ENCODE assay signal across 10 cellular contexts in the genomic region with DNA sequence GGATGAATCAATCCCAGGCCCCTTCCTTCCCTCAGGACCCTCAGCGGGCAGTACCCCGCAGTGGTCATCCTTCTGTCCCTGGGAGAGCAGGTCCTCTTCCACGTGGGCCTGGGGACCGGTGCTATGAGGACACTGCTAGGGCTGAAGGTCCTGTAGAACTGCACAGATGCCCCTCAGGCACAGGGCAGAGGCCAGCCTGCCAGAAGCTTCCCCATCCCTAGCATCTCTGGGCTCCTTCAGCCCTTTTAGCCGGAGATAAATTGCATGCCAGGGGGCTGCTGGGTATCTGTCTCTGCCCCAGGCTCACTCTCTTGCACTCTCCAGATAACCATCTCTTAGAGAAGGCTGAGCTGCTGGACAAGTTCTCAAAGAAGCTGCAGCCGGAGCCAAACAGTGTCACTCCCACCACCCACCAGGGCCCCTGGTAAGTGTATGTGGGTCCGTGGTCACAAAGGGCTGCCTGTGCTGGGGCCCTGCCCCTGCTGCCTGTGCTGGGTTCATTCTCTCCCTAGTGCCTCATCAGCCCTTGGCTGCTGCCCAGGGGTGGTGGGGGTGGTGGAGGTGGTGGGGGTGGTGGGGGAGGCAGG. TPM values are rescaled to one million over a fixed set of nuclear protein-coding genes. Genes with fewer than 3 reads are reported as not detected.
DNase-seq lines count a peak whose midpoint lies in the region; ATAC-seq and TF ChIP-seq lines count a peak whose summit lies in the region.
"Had no signal": no experiment of that assay in that cellular context is flagged by ENCODE, and none has a peak within 500 bp of the region (broad histone marks: within the 10 kb centered on the region; RNA-seq: fewer than 3 reads in every experiment).

No MANE protein-coding gene starts in this region.

- peaks cover 46% of the 10 kb centered on the region for H3K4me1 Mint-ChIP-seq in activated T-helper 1 cell treated with anti-CD3 and anti-CD28 coated beads, Interleukin-12 subunit alpha, Interleukin-12 subunit beta, Interleukin-2, Interleukin-4 antibody, amounts not matched to agents 30 ng/mL and 10 ng/mL and 1 ng/mL, durations not matched to agents 14 hours and 24 hours and 36 hours (ENCODE audit: low read depth)
- peaks cover 32% of the 10 kb centered on the region for H3K4me1 Mint-ChIP-seq in neural crest cell
- H3K4me1 Mint-ChIP-seq in neural progenitor cell: peaks cover 36% of the 10 kb centered on the region

- H3K36me3 Mint-ChIP-seq in activated T-helper 1 cell treated with anti-CD3 and anti-CD28 coated beads, Interleukin-12 subunit alpha, Interleukin-12 subunit beta, Interleukin-2, Interleukin-4 antibody, amounts not matched to agents 30 ng/mL and 10 ng/mL and 1 ng/mL, durations not matched to agents 14 hours and 24 hours and 36 hours (ENCODE audit: low read depth): peaks cover 45% of the 10 kb centered on the region
- H3K36me3 Mint-ChIP-seq in neural crest cell (ENCODE audit: low read depth) (peaks cover 7% of the 10 kb centered on the region), neural progenitor cell (peaks cover 3% of the 10 kb centered on the region)

- H3K4me3 Mint-ChIP-seq in activated T-helper 1 cell treated with anti-CD3 and anti-CD28 coated beads, Interleukin-12 subunit alpha, Interleukin-12 subunit beta, Interleukin-2, Interleukin-4 antibody, amounts not matched to agents 30 ng/mL and 10 ng/mL and 1 ng/mL, durations not matched to agents 14 hours and 24 hours and 36 hours: peak overlapping the region; percentile 99
- H3K4me3 Mint-ChIP-seq in neural crest cell (peak overlapping the region; percentile 59), neural progenitor cell (no peak overlapping the region)

- no peaks in the 10 kb centered on the region for H3K9me3 Mint-ChIP-seq in activated T-helper 1 cell treated with anti-CD3 and anti-CD28 coated beads, Interleukin-12 subunit alpha, Interleukin-12 subunit beta, Interleukin-2, Interleukin-4 antibody, amounts not matched to agents 30 ng/mL and 10 ng/mL and 1 ng/mL, durations not matched to agents 14 hours and 24 hours and 36 hours
- H3K9me3 Mint-ChIP-seq in neural crest cell: no peaks in the 10 kb centered on the region
- H3K9me3 Mint-ChIP-seq in neural progenitor cell: no peaks in the 10 kb centered on the region

- no peak for TF ChIP-seq CTCF in DOHH2 (IDR thresholded peaks at IDR 0.05; ENCODE audit: low read depth, low read length, poor library complexity, severe bottlenecking)
- no peak for TF ChIP-seq CTCF in neural crest cell (conservative IDR thresholded peaks at IDR 0.05)
- no peak for TF ChIP-seq CTCF in neural progenitor cell (IDR thresholded peaks at IDR 0.05)

- H3K79me2 ChIP-seq in DOHH2 (ENCODE audit: control insufficient read depth, low read length) (peaks cover 62% of the 10 kb centered on the region), neural progenitor cell (ENCODE audit: low read depth) (peaks cover 4% of the 10 kb centered on the region)

- no peak overlapping the region for H3K9ac ChIP-seq in neural progenitor cell

- H3K9me2 ChIP-seq in DOHH2 (replicated peaks; ENCODE audit: control insufficient read depth, low read length): no peaks in the 10 kb centered on the region

- H3K27ac ChIP-seq in DOHH2 (ENCODE audit: low read depth, low read length) (peak overlapping the region; percentile 77), KOPT-K1 (ENCODE audit: low read depth, low read length, poor library complexity, severe bottlenecking) (peak overlapping the region; percentile 87), neural progenitor cell (no peak overlapping the region)

- H3K4me3 ChIP-seq in DOHH2 (ENCODE audit: low read length) (peak overlapping the region; percentile 79), neural progenitor cell (no peak overlapping the region)

- H3K27ac Mint-ChIP-seq in activated T-helper 1 cell treated with anti-CD3 and anti-CD28 coated beads, Interleukin-12 subunit alpha, Interleukin-12 subunit beta, Interleukin-2, Interleukin-4 antibody, amounts not matched to agents 30 ng/mL and 10 ng/mL and 1 ng/mL, durations not matched to agents 14 hours and 24 hours and 36 hours: peak overlapping the region; percentile 98
- no peak overlapping the region for H3K27ac Mint-ChIP-seq in neural crest cell (ENCODE audit: unreplicated experiment)
- H3K27ac Mint-ChIP-seq in neural progenitor cell: no peak overlapping the region

- H3F3A ChIP-seq in DOHH2 (ENCODE audit: control insufficient read depth, insufficient read depth) (no peaks in the 10 kb centered on the region; the same call in 1 of the 2 replicates), neural progenitor cell (ENCODE audit: low read depth) (peaks cover 19% of the 10 kb centered on the region)

- ATAC-seq in GM21360 (IDR thresholded peaks at IDR 0.05; ENCODE audit: unreplicated experiment) (no peak), HG03280 (IDR thresholded peaks at IDR 0.05; ENCODE audit: unreplicated experiment) (no peak)

- intact Hi-C loops in activated T-helper 1 cell treated with anti-CD3 and anti-CD28 coated beads, Interleukin-12 subunit alpha, Interleukin-12 subunit beta, Interleukin-2, Interleukin-4 antibody, amounts not matched to agents 30 ng/mL and 10 ng/mL and 1 ng/mL, durations not matched to agents 14 hours and 24 hours and 36 hours (cut with micrococcal nuclease): loop anchor here (10.0 kb wide), 1 partner anchor 712 kb away; the partner anchor contains the start of genes LAMTOR1 and TOMT

- no peaks in the 10 kb centered on the region for H3K27me3 Mint-ChIP-seq in activated T-helper 1 cell treated with anti-CD3 and anti-CD28 coated beads, Interleukin-12 subunit alpha, Interleukin-12 subunit beta, Interleukin-2, Interleukin-4 antibody, amounts not matched to agents 30 ng/mL and 10 ng/mL and 1 ng/mL, durations not matched to agents 14 hours and 24 hours and 36 hours (ENCODE audit: insufficient read depth)
- no peaks in the 10 kb centered on the region for H3K27me3 Mint-ChIP-seq in neural crest cell (ENCODE audit: low read depth)
- peaks cover 12% of the 10 kb centered on the region for H3K27me3 Mint-ChIP-seq in neural progenitor cell (ENCODE audit: insufficient read depth, low read depth)

- H2AFZ ChIP-seq in neural progenitor cell (replicated peaks): no peak overlapping the region

- DNase-seq in activated T-helper 1 cell treated with anti-CD3 and anti-CD28 coated beads, Interleukin-12 subunit alpha, Interleukin-12 subunit beta, Interleukin-2, Interleukin-4 antibody, amounts not matched to agents 30 ng/mL and 10 ng/mL and 1 ng/mL, durations not matched to agents 14 hours and 24 hours and 36 hours (ENCODE audit: low spot score): no peak
- DNase-seq in neural crest cell (ENCODE audit: low read depth, low spot score) (no peak), neural progenitor cell (ENCODE audit: low spot score) (no peak), DMS153 (lab: John Stamatoyannopoulos, UW) (no peak)
- DNase-seq: NCI-H345, T-helper 9 cell had no signal

- H3K36me3 ChIP-seq in DOHH2 (ENCODE audit: control insufficient read depth, low read length) (peaks cover 76% of the 10 kb centered on the region), KOPT-K1 (ENCODE audit: insufficient read depth, low read length) (peaks cover 51% of the 10 kb centered on the region), neural progenitor cell (no peaks in the 10 kb centered on the region)

- H3K4me1 ChIP-seq in DOHH2 (ENCODE audit: control insufficient read depth, low read length) (peaks cover 25% of the 10 kb centered on the region), neural progenitor cell (peaks cover 21% of the 10 kb centered on the region)

- H3K4me2 ChIP-seq in DOHH2 (ENCODE audit: low read length): peak overlapping the region; percentile 84
- no peak overlapping the region for H3K4me2 ChIP-seq in neural progenitor cell

- H3K27me3 ChIP-seq in DOHH2 (ENCODE audit: control insufficient read depth, low read length): no peaks in the 10 kb centered on the region
- peaks cover 13% of the 10 kb centered on the region for H3K27me3 ChIP-seq in neural progenitor cell

- H4K20me1 ChIP-seq in DOHH2 (ENCODE audit: control insufficient read depth, insufficient read depth, low read depth, low read length): no peaks in the 10 kb centered on the region
- H4K20me1 ChIP-seq in neural progenitor cell (ENCODE audit: low read depth): no peaks in the 10 kb centered on the region

- no peaks in the 10 kb centered on the region for H3K9me3 ChIP-seq in DOHH2 (ENCODE audit: control insufficient read depth, insufficient read depth, low read length)
- no peaks in the 10 kb centered on the region for H3K9me3 ChIP-seq in KOPT-K1 (ENCODE audit: insufficient read depth, low read length, poor library complexity, severe bottlenecking)
- no peaks in the 10 kb centered on the region for H3K9me3 ChIP-seq in neural progenitor cell (ENCODE audit: low read depth)

RNA-seq across cellular contexts. Expression of gene ATG16L2, which starts 2.3 kb away (rescaled TPM):
- total RNA-seq in activated T-helper 1 cell treated with anti-CD3 and anti-CD28 coated beads, Interleukin-12 subunit alpha, Interleukin-12 subunit beta, Interleukin-2, Interleukin-4 antibody, amounts not matched to agents 30 ng/mL and 10 ng/mL and 1 ng/mL, durations not matched to agents 14 hours and 24 hours and 36 hours: 69.2 and 71.1 TPM in 2 replicates
- total RNA-seq in neural crest cell: 22.7 and 24.5 TPM in 2 replicates
- total RNA-seq in neural progenitor cell (ENCODE audit: low replicate concordance): 20.5 and 38.0 TPM in 2 replicates

RNA-seq across cellular contexts. Expression of gene STARD10, which starts 22.6 kb away (rescaled TPM):
- 19.8 and 23.9 TPM in 2 replicates for total RNA-seq in activated T-helper 1 cell treated with anti-CD3 and anti-CD28 coated beads, Interleukin-12 subunit alpha, Interleukin-12 subunit beta, Interleukin-2, Interleukin-4 antibody, amounts not matched to agents 30 ng/mL and 10 ng/mL and 1 ng/mL, durations not matched to agents 14 hours and 24 hours and 36 hours
- total RNA-seq in neural crest cell: 12.6 and 13.5 TPM in 2 replicates
- total RNA-seq in neural progenitor cell (ENCODE audit: low replicate concordance): 13.0 and 17.7 TPM in 2 replicates
